1 cellular context compared by ENCODE assay signal in the genomic region with DNA sequence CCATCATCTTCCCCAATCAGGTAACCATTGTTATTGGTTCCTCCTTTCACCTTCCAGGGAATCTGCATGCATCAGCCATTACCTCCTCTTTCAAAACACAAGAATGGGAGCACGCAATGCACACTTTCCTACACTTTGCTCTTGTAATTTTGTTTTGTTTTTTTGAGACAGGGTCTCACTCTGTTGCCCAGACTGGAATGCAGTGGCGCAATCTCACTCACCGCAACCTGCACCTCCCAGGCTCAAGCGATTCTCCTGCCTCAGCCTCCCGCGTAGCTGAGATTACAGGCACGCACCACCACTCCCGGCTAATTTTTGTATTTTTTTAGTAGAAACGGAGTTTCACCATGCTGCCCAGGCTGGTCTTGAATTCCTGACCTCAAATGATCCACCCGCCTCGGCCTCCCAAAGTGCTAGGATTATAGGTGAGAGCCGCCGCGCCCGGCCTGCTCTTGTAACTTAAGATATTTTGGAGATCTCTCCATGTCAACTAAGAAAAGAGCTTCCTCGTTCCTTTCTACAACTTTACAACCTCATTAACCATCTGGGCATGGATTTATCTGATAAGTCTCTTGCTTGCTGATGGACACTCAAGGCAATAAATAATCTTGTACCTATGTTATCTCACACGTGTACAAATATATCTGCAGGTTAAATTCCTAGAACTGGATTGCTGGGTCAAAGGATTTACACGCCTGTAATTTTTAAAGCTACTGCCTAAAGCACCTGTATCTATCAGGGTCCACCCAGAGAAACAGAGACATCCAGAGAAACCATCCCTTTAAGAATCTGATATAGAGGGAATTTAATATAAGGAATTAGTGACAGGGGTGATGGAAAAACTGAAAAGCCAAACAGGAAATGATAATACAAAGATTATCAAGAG.
TF ChIP-seq lines count a peak whose summit lies in the region.

No MANE protein-coding gene starts in this region.

TF ChIP-seq in HepG2, 621 proteins besides CTCF, POLR2A, EP300 and RAD21:
- no peak for TF ChIP-seq ZNF282 (IDR thresholded peaks at IDR 0.05; ENCODE audit: partially characterized antibody)
- TF ChIP-seq, protein P1, sequence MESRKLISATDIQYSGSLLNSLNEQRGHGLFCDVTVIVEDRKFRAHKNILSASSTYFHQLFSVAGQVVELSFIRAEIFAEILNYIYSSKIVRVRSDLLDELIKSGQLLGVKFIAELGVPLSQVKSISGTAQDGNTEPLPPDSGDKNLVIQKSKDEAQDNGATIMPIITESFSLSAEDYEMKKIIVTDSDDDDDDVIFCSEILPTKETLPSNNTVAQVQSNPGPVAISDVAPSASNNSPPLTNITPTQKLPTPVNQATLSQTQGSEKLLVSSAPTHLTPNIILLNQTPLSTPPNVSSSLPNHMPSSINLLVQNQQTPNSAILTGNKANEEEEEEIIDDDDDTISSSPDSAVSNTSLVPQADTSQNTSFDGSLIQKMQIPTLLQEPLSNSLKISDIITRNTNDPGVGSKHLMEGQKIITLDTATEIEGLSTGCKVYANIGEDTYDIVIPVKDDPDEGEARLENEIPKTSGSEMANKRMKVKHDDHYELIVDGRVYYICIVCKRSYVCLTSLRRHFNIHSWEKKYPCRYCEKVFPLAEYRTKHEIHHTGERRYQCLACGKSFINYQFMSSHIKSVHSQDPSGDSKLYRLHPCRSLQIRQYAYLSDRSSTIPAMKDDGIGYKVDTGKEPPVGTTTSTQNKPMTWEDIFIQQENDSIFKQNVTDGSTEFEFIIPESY (CRISPR knock-in tag; IDR thresholded peaks at IDR 0.05): peak; percentile 47; the same call in 1 of the 2 replicates
